In genomic region chr7:100546129-100546867, GRCh38 we compare ENCODE assay signal across 8 cellular contexts. TPM values are rescaled to one million over a fixed set of nuclear protein-coding genes. Genes with fewer than 3 reads are reported as not detected.
A peak's percentile ranks its signal among the peaks of the same experiment; 100 is the strongest.
DNase-seq lines count a peak whose midpoint lies in the region; ATAC-seq and TF ChIP-seq lines count a peak whose summit lies in the region.

No MANE protein-coding gene starts in this region.

- CTCF ChIA-PET in activated naive CD4-positive, alpha-beta T cell treated with anti-CD3 and anti-CD28 coated beads, Interleukin-2, amount 10 ng/mL, durations not matched to agents 7 days and 5 days (lab: Charles Lee): interaction anchor here (1.0 to 7.6 kb wide), 2 partner anchors 14 to 61 kb away, joined by 3 to 60 read pairs; no protein-coding TSS in a partner anchor

- H3K9me3 Mint-ChIP-seq in activated naive CD4-positive, alpha-beta T cell treated with anti-CD3 and anti-CD28 coated beads, Interleukin-2, amount 10 ng/mL, durations not matched to agents 7 days and 5 days: no peaks in the 10 kb centered on the region

- no peaks in the 10 kb centered on the region for H3K9me3 ChIP-seq in RWPE2 (ENCODE audit: severe bottlenecking)
- no peaks in the 10 kb centered on the region for H3K9me3 ChIP-seq in gastrocnemius medialis

- H3K27ac Mint-ChIP-seq in activated naive CD4-positive, alpha-beta T cell treated with anti-CD3 and anti-CD28 coated beads, Interleukin-2, amount 10 ng/mL, durations not matched to agents 7 days and 5 days: peak overlapping the region; percentile 91

- peak overlapping the region; percentile 51 for H3K4me3 Mint-ChIP-seq in activated naive CD4-positive, alpha-beta T cell treated with anti-CD3 and anti-CD28 coated beads, Interleukin-2, amount 10 ng/mL, durations not matched to agents 7 days and 5 days

- H3K4me3 ChIP-seq in RWPE2 (ENCODE audit: severe bottlenecking): no peak overlapping the region
- H3K4me3 ChIP-seq in fibroblast of pulmonary artery (replicated peaks; ENCODE audit: low read depth, low read length): peak overlapping the region; percentile 13
- no peak overlapping the region for H3K4me3 ChIP-seq in gastrocnemius medialis

- TF ChIP-seq POLR2A in gastrocnemius medialis (IDR thresholded peaks at IDR 0.05): no peak

- H3K27ac ChIP-seq in RWPE2 (ENCODE audit: poor library complexity, severe bottlenecking): peak overlapping the region; percentile 98
- H3K27ac ChIP-seq in gastrocnemius medialis: peak overlapping the region; percentile 73 to 84 (median 76)

- DNase-seq in activated naive CD4-positive, alpha-beta T cell treated with anti-CD3 and anti-CD28 coated beads, Interleukin-2, amount 10 ng/mL, durations not matched to agents 7 days and 5 days: no peak
- no peak for DNase-seq in activated naive CD4-positive, alpha-beta T cell treated with Interleukin-2 at 50 U/mL for 16 hours
- DNase-seq in RWPE2 (ENCODE audit: low spot score) (no peak), fibroblast of pulmonary artery (ENCODE audit: low read depth) (no peak), gastrocnemius medialis (no peak)
- DNase-seq in stimulated activated CD4-positive, alpha-beta T cell treated with anti-CD3 and anti-CD28 coated beads, Interleukin-12 subunit alpha, Interleukin-12 subunit beta, amount 100 ng/mL, for 4 hours: no peak

- no peak for TF ChIP-seq CTCF in RWPE2 (IDR thresholded peaks at IDR 0.05; ENCODE audit: poor library complexity, severe bottlenecking)
- no peak for TF ChIP-seq CTCF in fibroblast of pulmonary artery (IDR thresholded peaks at IDR 0.05; ENCODE audit: low read length, missing control alignments)
- no peak for TF ChIP-seq CTCF in gastrocnemius medialis (IDR thresholded peaks at IDR 0.05 in 4 of 5, conservative IDR thresholded peaks at IDR 0.05 in 1 of 5)

- H3K36me3 ChIP-seq in RWPE2 (ENCODE audit: low read depth) (peaks cover 20% of the 10 kb centered on the region), gastrocnemius medialis (peaks cover 0 to 9% of the 10 kb centered on the region in 2 donors)

- H3K36me3 Mint-ChIP-seq in activated naive CD4-positive, alpha-beta T cell treated with anti-CD3 and anti-CD28 coated beads, Interleukin-2, amount 10 ng/mL, durations not matched to agents 7 days and 5 days: peaks cover 36% of the 10 kb centered on the region

- ATAC-seq in RWPE2 (ENCODE audit: low read depth): peak; percentile 24
- ATAC-seq in gastrocnemius medialis: peak in 1 of 2 donors; percentile 8
- no peak for ATAC-seq in HG02970 (IDR thresholded peaks at IDR 0.05; ENCODE audit: low FRiP score, unreplicated experiment)
- ATAC-seq in HG03108 (IDR thresholded peaks at IDR 0.05; ENCODE audit: unreplicated experiment): no peak

- peaks cover 92% of the 10 kb centered on the region for H3K4me1 Mint-ChIP-seq in activated naive CD4-positive, alpha-beta T cell treated with anti-CD3 and anti-CD28 coated beads, Interleukin-2, amount 10 ng/mL, durations not matched to agents 7 days and 5 days

- intact Hi-C loops in gastrocnemius medialis (cut with DNase I; ENCODE audit: low total_unique reads): no loop called here

- H3K4me1 ChIP-seq in RWPE2 (ENCODE audit: insufficient read depth, poor library complexity, severe bottlenecking) (peaks cover 45% of the 10 kb centered on the region), gastrocnemius medialis (peaks cover 22 to 42% of the 10 kb centered on the region in 2 donors)

- H3K27me3 ChIP-seq in RWPE2 (ENCODE audit: insufficient read depth, poor library complexity, severe bottlenecking) (no peaks in the 10 kb centered on the region), gastrocnemius medialis (no peaks in the 10 kb centered on the region)

- in situ Hi-C loops in gastrocnemius medialis (cut with MboI; ENCODE audit: low sequenced_read_pairs in 4 of 4): no loop called here

- no peaks in the 10 kb centered on the region for H3K27me3 Mint-ChIP-seq in activated naive CD4-positive, alpha-beta T cell treated with anti-CD3 and anti-CD28 coated beads, Interleukin-2, amount 10 ng/mL, durations not matched to agents 7 days and 5 days

RNA-seq across cellular contexts. Expression of gene AGFG2, which starts 7.3 kb away (rescaled TPM):
- 10 to 100 TPM; 10.7 to 16.4 (median 13.5) TPM for total RNA-seq in gastrocnemius medialis

RNA-seq across cellular contexts. Expression of gene SAP25, which starts 27.4 kb away (rescaled TPM):
- under 1 TPM in 1 of 4 donors, not detected in 3; 0.49 TPM for total RNA-seq in gastrocnemius medialis

RNA-seq across cellular contexts. Expression of gene LRCH4, which starts 39.6 kb away (rescaled TPM):
- 100 to 1,000 TPM in 1 of 4 donors, 10 to 100 TPM in 3; 71.1 to 105 (median 89.0) TPM for total RNA-seq in gastrocnemius medialis

RNA-seq across cellular contexts. Expression of gene FBXO24, which starts 39.8 kb away (rescaled TPM):
- total RNA-seq in gastrocnemius medialis: not detected

RNA-seq across cellular contexts. Expression of gene PCOLCE, which starts 55.9 kb away (rescaled TPM):
- total RNA-seq in gastrocnemius medialis: 10 to 100 TPM in 1 of 4 donors, 1 to 10 TPM in 3; 1.6 to 17.3 (median 5.7) TPM
